Comparison of ENCODE assay signal across 16 cellular contexts in genomic region chr10:43133196-43133808, GRCh38.
"Had no signal": no experiment of that assay in that cellular context is flagged by ENCODE, and none has a peak within 500 bp of the region (broad histone marks: within the 10 kb centered on the region; RNA-seq: fewer than 3 reads in every experiment).

No MANE protein-coding gene starts in this region.

- H3K4me3 ChIP-seq: left ventricle myocardium inferior, ovary, sigmoid colon, testis, upper lobe of left lung had no signal

- H3K4me3 Mint-ChIP-seq: activated CD4-positive, alpha-beta memory T cell treated with anti-CD3 and anti-CD28 coated beads, Interleukin-2, amount 10 ng/mL, durations not matched to agents 7 days and 5 days; activated naive CD4-positive, alpha-beta T cell treated with anti-CD3 and anti-CD28 coated beads for 36 hours; activated naive CD8-positive, alpha-beta T cell treated with anti-CD3 and anti-CD28 coated beads, Interleukin-2, amount 50 U/mL, for 24 hours; activated T-helper 17 cell treated with anti-CD3 and anti-CD28 coated beads, Interleukin-2, amount 50 U/mL, for 72 hours; nephron progenitor cell; stimulated activated naive CD8-positive, alpha-beta T cell treated with anti-CD3 and anti-CD28 coated beads, Interleukin-15, amount 100 ng/mL, for 72 hours had no signal

- H3K9me3 Mint-ChIP-seq: activated CD4-positive, alpha-beta memory T cell treated with anti-CD3 and anti-CD28 coated beads, Interleukin-2, amount 10 ng/mL, durations not matched to agents 7 days and 5 days; activated naive CD4-positive, alpha-beta T cell treated with anti-CD3 and anti-CD28 coated beads for 36 hours; activated naive CD8-positive, alpha-beta T cell treated with anti-CD3 and anti-CD28 coated beads, Interleukin-2, amount 50 U/mL, for 24 hours; activated T-helper 17 cell treated with anti-CD3 and anti-CD28 coated beads, Interleukin-2, amount 50 U/mL, for 72 hours; nephron progenitor cell; stimulated activated naive CD8-positive, alpha-beta T cell treated with anti-CD3 and anti-CD28 coated beads, Interleukin-15, amount 100 ng/mL, for 72 hours had no signal

- H3K36me3 ChIP-seq: left ventricle myocardium inferior, ovary, sigmoid colon, upper lobe of left lung, WERI-Rb-1 had no signal

- DNase-seq: activated CD4-positive, alpha-beta memory T cell treated with anti-CD3 and anti-CD28 coated beads, Interleukin-2, amount 10 ng/mL, durations not matched to agents 7 days and 5 days; activated naive CD4-positive, alpha-beta T cell treated with anti-CD3 and anti-CD28 coated beads for 36 hours; activated naive CD8-positive, alpha-beta T cell treated with anti-CD3 and anti-CD28 coated beads, Interleukin-2, amount 50 U/mL, for 24 hours; hippocampal formation; kidney; left ventricle myocardium inferior; nephron progenitor cell; ovary; sigmoid colon; stimulated activated CD4-positive, alpha-beta T cell treated with anti-CD3 and anti-CD28 coated beads, Interleukin-1b, Interleukin-23, amount 100 ng/mL, for 48 hours; stimulated activated naive CD8-positive, alpha-beta T cell treated with anti-CD3 and anti-CD28 coated beads, Interleukin-15, amount 100 ng/mL, for 72 hours; testis; upper lobe of left lung; WERI-Rb-1 had no signal

- H3K27ac ChIP-seq: left ventricle myocardium inferior, ovary, sigmoid colon, testis, upper lobe of left lung, WERI-Rb-1 had no signal

- ATAC-seq: activated naive CD8-positive, alpha-beta T cell treated with anti-CD3 and anti-CD28 coated beads, Interleukin-2, amount 50 U/mL, for 24 hours; activated T-helper 17 cell treated with anti-CD3 and anti-CD28 coated beads, Interleukin-2, amount 50 U/mL, for 72 hours; esophagus mucosa; stimulated activated naive CD8-positive, alpha-beta T cell treated with anti-CD3 and anti-CD28 coated beads, Interleukin-15, amount 100 ng/mL, for 72 hours had no signal

- H3K9me3 ChIP-seq: left ventricle myocardium inferior, ovary, sigmoid colon, testis, upper lobe of left lung had no signal

- H3K27me3 Mint-ChIP-seq: activated CD4-positive, alpha-beta memory T cell treated with anti-CD3 and anti-CD28 coated beads, Interleukin-2, amount 10 ng/mL, durations not matched to agents 7 days and 5 days; activated naive CD8-positive, alpha-beta T cell treated with anti-CD3 and anti-CD28 coated beads, Interleukin-2, amount 50 U/mL, for 24 hours; activated T-helper 17 cell treated with anti-CD3 and anti-CD28 coated beads, Interleukin-2, amount 50 U/mL, for 72 hours; stimulated activated naive CD8-positive, alpha-beta T cell treated with anti-CD3 and anti-CD28 coated beads, Interleukin-15, amount 100 ng/mL, for 72 hours had no signal

- H3K27ac Mint-ChIP-seq: activated CD4-positive, alpha-beta memory T cell treated with anti-CD3 and anti-CD28 coated beads, Interleukin-2, amount 10 ng/mL, durations not matched to agents 7 days and 5 days; activated naive CD4-positive, alpha-beta T cell treated with anti-CD3 and anti-CD28 coated beads for 36 hours; activated naive CD8-positive, alpha-beta T cell treated with anti-CD3 and anti-CD28 coated beads, Interleukin-2, amount 50 U/mL, for 24 hours; activated T-helper 17 cell treated with anti-CD3 and anti-CD28 coated beads, Interleukin-2, amount 50 U/mL, for 72 hours; nephron progenitor cell; stimulated activated naive CD8-positive, alpha-beta T cell treated with anti-CD3 and anti-CD28 coated beads, Interleukin-15, amount 100 ng/mL, for 72 hours had no signal

- H3K27me3 ChIP-seq: ovary, sigmoid colon, testis, upper lobe of left lung had no signal
